In genomic region chr14:99425272-99425681, GRCh38 we compare ENCODE assay signal across 16 cellular contexts. TPM values are rescaled to one million over a fixed set of nuclear protein-coding genes. Genes with fewer than 3 reads are reported as not detected.
DNase-seq lines count a peak whose midpoint lies in the region; ATAC-seq and TF ChIP-seq lines count a peak whose summit lies in the region.
"Had no signal": no experiment of that assay in that cellular context is flagged by ENCODE, and none has a peak within 500 bp of the region (broad histone marks: within the 10 kb centered on the region; RNA-seq: fewer than 3 reads in every experiment).

No MANE protein-coding gene starts in this region.

- no peaks in the 10 kb centered on the region for H4K20me1 ChIP-seq in osteoblast (ENCODE audit: insufficient read depth, low read length)
- no peaks in the 10 kb centered on the region for H4K20me1 ChIP-seq in MM.1S (ENCODE audit: insufficient read depth, low read length)

- no peaks in the 10 kb centered on the region for H3F3A ChIP-seq in MM.1S (ENCODE audit: insufficient read depth, low read length)

- H3K79me2 ChIP-seq in osteoblast (ENCODE audit: insufficient read depth, low read length) (no peaks in the 10 kb centered on the region), MM.1S (ENCODE audit: low read length) (no peaks in the 10 kb centered on the region)

- intact Hi-C loops in left cardiac atrium (cut with DNase I) = no loop called here

- no peak overlapping the region for H3K4me2 ChIP-seq in osteoblast (ENCODE audit: insufficient read depth, low read length)
- no peak overlapping the region for H3K4me2 ChIP-seq in MM.1S (ENCODE audit: low read depth, low read length)
- H3K4me2 ChIP-seq: BLaER1, SK-N-SH had no signal

- H3K4me1 Mint-ChIP-seq in WTC11 = peaks cover 53% of the 10 kb centered on the region

- H2AFZ ChIP-seq in osteoblast (ENCODE audit: low read length) (no peak overlapping the region), MM.1S (ENCODE audit: low read length) (no peak overlapping the region)

- TF ChIP-seq CTCF in WTC11 (IDR thresholded peaks at IDR 0.05) = no peak
- TF ChIP-seq CTCF in osteoblast (IDR thresholded peaks at IDR 0.05; ENCODE audit: extremely low read depth, low read depth, low read length) = no peak
- no peak for TF ChIP-seq CTCF in MM.1S (IDR thresholded peaks at IDR 0.05; ENCODE audit: low read length)

- ATAC-seq in WTC11 = no peak
- ATAC-seq in left cardiac atrium = no peak

- H3K4me1 ChIP-seq in osteoblast (ENCODE audit: insufficient read depth, low read length) = peaks cover 8% of the 10 kb centered on the region
- no peaks in the 10 kb centered on the region for H3K4me1 ChIP-seq in MM.1S (ENCODE audit: low read length)

- H3K27me3 ChIP-seq in osteoblast (ENCODE audit: insufficient read depth, low read length) (no peaks in the 10 kb centered on the region), MM.1S (replicated peaks; ENCODE audit: insufficient read depth, low read length) (no peaks in the 10 kb centered on the region)
- H3K27me3 ChIP-seq: BLaER1, brain microvascular endothelial cell had no signal

- POLR2A ChIA-PET in WTC11 (lab: Charles Lee) = no interaction called here

- H3K9me3 ChIP-seq in osteoblast (ENCODE audit: low read depth, low read length) (no peaks in the 10 kb centered on the region), MM.1S (replicated peaks; ENCODE audit: insufficient read depth, low read length) (no peaks in the 10 kb centered on the region)

- H3K27me3 Mint-ChIP-seq in WTC11 (ENCODE audit: low read depth) = no peaks in the 10 kb centered on the region
- H3K27me3 Mint-ChIP-seq: stimulated activated naive CD8-positive, alpha-beta T cell treated with anti-CD3 and anti-CD28 coated beads, Interleukin-15, Interleukin-2, amounts not matched to agents 100 ng/mL and 50 ng/mL, for 24 hours had no signal

- DNase-seq in DMS53 (lab: John Stamatoyannopoulos, UW) (peak; percentile 69), NCI-H146 (lab: John Stamatoyannopoulos, UW) (peak; percentile 64), WTC11 (ENCODE audit: low spot score) (no peak), osteoblast (ENCODE audit: insufficient read length, low spot score, missing footprints) (peak; percentile 58), MM.1S (no peak), T-helper 2 cell (no peak), left cardiac atrium (no peak)
- DNase-seq: activated naive CD4-positive, alpha-beta T cell treated with Interleukin-2 at 50 U/mL for 16 hours; brain microvascular endothelial cell; effector CD8-positive, alpha-beta T cell; foreskin melanocyte; immature natural killer cell; SK-N-SH had no signal

- no peak overlapping the region for H3K4me3 Mint-ChIP-seq in WTC11
- H3K4me3 Mint-ChIP-seq: immature natural killer cell; stimulated activated naive CD8-positive, alpha-beta T cell treated with anti-CD3 and anti-CD28 coated beads, Interleukin-15, Interleukin-2, amounts not matched to agents 100 ng/mL and 50 ng/mL, for 24 hours had no signal

- H3K9ac ChIP-seq in MM.1S (ENCODE audit: low read length) = no peak overlapping the region
- H3K9ac ChIP-seq: BLaER1, SK-N-SH had no signal

- H3K27ac Mint-ChIP-seq in WTC11 = peak overlapping the region; percentile 57; the same call in 1 of the 2 replicates

- peaks cover 26% of the 10 kb centered on the region for H3K36me3 Mint-ChIP-seq in WTC11

- no peak overlapping the region for H3K27ac ChIP-seq in osteoblast (ENCODE audit: low read depth, low read length)
- H3K27ac ChIP-seq in MM.1S (ENCODE audit: low read length) = no peak overlapping the region
- H3K27ac ChIP-seq: BLaER1, brain microvascular endothelial cell, VCaP had no signal

- H3K36me3 ChIP-seq in osteoblast (ENCODE audit: insufficient read depth, low read length) = peaks cover 11% of the 10 kb centered on the region
- H3K36me3 ChIP-seq in MM.1S (replicated peaks; ENCODE audit: insufficient read depth, low read length) = no peaks in the 10 kb centered on the region
- H3K36me3 ChIP-seq: brain microvascular endothelial cell had no signal

- peaks cover 21% of the 10 kb centered on the region for H3K9me3 Mint-ChIP-seq in WTC11
- H3K9me3 Mint-ChIP-seq: immature natural killer cell; stimulated activated naive CD8-positive, alpha-beta T cell treated with anti-CD3 and anti-CD28 coated beads, Interleukin-15, Interleukin-2, amounts not matched to agents 100 ng/mL and 50 ng/mL, for 24 hours had no signal

- H3K4me3 ChIP-seq in osteoblast (ENCODE audit: insufficient read depth, low read length) = no peak overlapping the region
- H3K4me3 ChIP-seq in MM.1S (ENCODE audit: low read length) = no peak overlapping the region
- H3K4me3 ChIP-seq: BLaER1 had no signal

- CTCF ChIA-PET in WTC11 (lab: Charles Lee) = interaction anchor here (0.7 to 2.2 kb wide), 6 partner anchors 9 to 36 kb away, joined by 3 to 12 read pairs (median 6); no protein-coding TSS in a partner anchor

- no peaks in the 10 kb centered on the region for H3K9me2 ChIP-seq in MM.1S (replicated peaks; ENCODE audit: insufficient read depth, low read length)
- H3K9me2 ChIP-seq: SK-N-SH had no signal

TF ChIP-seq in WTC11, 78 proteins besides CTCF, POLR2A, EP300 and RAD21:
- TF ChIP-seq, protein P1, sequence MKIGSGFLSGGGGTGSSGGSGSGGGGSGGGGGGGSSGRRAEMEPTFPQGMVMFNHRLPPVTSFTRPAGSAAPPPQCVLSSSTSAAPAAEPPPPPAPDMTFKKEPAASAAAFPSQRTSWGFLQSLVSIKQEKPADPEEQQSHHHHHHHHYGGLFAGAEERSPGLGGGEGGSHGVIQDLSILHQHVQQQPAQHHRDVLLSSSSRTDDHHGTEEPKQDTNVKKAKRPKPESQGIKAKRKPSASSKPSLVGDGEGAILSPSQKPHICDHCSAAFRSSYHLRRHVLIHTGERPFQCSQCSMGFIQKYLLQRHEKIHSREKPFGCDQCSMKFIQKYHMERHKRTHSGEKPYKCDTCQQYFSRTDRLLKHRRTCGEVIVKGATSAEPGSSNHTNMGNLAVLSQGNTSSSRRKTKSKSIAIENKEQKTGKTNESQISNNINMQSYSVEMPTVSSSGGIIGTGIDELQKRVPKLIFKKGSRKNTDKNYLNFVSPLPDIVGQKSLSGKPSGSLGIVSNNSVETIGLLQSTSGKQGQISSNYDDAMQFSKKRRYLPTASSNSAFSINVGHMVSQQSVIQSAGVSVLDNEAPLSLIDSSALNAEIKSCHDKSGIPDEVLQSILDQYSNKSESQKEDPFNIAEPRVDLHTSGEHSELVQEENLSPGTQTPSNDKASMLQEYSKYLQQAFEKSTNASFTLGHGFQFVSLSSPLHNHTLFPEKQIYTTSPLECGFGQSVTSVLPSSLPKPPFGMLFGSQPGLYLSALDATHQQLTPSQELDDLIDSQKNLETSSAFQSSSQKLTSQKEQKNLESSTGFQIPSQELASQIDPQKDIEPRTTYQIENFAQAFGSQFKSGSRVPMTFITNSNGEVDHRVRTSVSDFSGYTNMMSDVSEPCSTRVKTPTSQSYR (CRISPR knock-in tag; IDR thresholded peaks at IDR 0.05) = no peak
- TF ChIP-seq ZNF219 (CRISPR knock-in tag; IDR thresholded peaks at IDR 0.05; ENCODE audit: borderline replicate concordance) (no peak), ZNF423 (CRISPR knock-in tag; IDR thresholded peaks at IDR 0.05) (no peak), STAT6 (CRISPR knock-in tag; conservative IDR thresholded peaks at IDR 0.05; ENCODE audit: low read depth) (no peak), GRHL2 (CRISPR knock-in tag; IDR thresholded peaks at IDR 0.05; ENCODE audit: insufficient replicate concordance, severe bottlenecking) (no peak), ZNF232 (CRISPR knock-in tag; IDR thresholded peaks at IDR 0.05) (no peak), GABPB1 (CRISPR knock-in tag; IDR thresholded peaks at IDR 0.05) (no peak), ZNF396 (CRISPR knock-in tag; IDR thresholded peaks at IDR 0.05; ENCODE audit: borderline replicate concordance) (no peak), ATF3 (CRISPR knock-in tag; conservative IDR thresholded peaks at IDR 0.05) (no peak), HMGA2 (CRISPR knock-in tag; IDR thresholded peaks at IDR 0.05) (no peak), ELF4 (CRISPR knock-in tag; IDR thresholded peaks at IDR 0.05; ENCODE audit: low read depth) (no peak)
- TF ChIP-seq, protein P2, sequence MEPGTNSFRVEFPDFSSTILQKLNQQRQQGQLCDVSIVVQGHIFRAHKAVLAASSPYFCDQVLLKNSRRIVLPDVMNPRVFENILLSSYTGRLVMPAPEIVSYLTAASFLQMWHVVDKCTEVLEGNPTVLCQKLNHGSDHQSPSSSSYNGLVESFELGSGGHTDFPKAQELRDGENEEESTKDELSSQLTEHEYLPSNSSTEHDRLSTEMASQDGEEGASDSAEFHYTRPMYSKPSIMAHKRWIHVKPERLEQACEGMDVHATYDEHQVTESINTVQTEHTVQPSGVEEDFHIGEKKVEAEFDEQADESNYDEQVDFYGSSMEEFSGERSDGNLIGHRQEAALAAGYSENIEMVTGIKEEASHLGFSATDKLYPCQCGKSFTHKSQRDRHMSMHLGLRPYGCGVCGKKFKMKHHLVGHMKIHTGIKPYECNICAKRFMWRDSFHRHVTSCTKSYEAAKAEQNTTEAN (CRISPR knock-in tag; IDR thresholded peaks at IDR 0.05) = no peak

RNA-seq across cellular contexts. Expression of gene SETD3, which starts 55.4 kb away (rescaled TPM):
- total RNA-seq in WTC11 (2021) (46.9 to 53.1 TPM (median 49.3 TPM) in 3 replicates), osteoblast (58.6 and 65.1 TPM in 2 replicates), left cardiac atrium (100 to 1,000 TPM in 1 of 2 donors, 10 to 100 TPM in 1; 77.7 to 116 TPM)

RNA-seq across cellular contexts. Expression of gene CCNK, which starts 55.9 kb away (rescaled TPM):
- total RNA-seq in WTC11 (2021) (70.1 to 84.7 TPM (median 70.3 TPM) in 3 replicates), osteoblast (28.6 and 35.4 TPM in 2 replicates), left cardiac atrium (10 to 100 TPM; 31.4 to 38.6 TPM)

Comparison
In these comparisons a context has a peak if more than half of its experiments do, and no peak if none do; other contexts are left out.
1. DNase-seq: peak in DMS53 (single experiment), NCI-H146 (single experiment) and osteoblast (single experiment); none in WTC11 (single experiment), MM.1S (single experiment), T-helper 2 cell (0 of 5) and left cardiac atrium (single experiment).